ENCODE assay signal across 8 cellular contexts in the genomic region with DNA sequence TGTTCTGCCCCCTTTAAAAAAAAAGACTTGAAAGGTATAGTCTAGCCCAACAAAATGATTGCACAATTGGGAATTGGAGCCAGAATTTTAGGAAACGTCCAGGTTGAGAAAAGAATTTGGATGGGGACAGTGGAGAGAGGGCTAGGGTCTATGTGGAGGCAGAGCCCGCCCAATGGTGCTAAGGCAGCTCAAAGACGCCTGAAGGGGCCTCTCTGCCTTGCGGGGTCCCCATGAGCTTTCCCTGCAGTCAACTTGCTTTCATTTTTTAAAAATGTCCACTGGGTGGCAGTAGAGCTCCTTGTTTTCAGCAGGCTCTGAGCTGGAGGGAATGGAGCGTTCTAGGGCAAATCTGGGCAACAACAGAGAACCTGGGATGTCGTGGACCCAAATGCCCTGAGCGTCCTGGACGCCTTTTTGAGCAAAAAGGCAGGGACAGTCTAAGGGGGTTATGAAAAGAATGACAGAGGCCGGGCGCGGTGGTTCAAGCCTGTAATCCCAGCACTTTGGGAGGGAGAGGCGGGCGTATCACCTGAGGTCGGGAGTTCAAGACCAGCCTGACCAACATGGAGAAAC. TPM values are rescaled to one million over a fixed set of nuclear protein-coding genes. Genes with fewer than 3 reads are reported as not detected.
DNase-seq lines count a peak whose midpoint lies in the region; ATAC-seq and TF ChIP-seq lines count a peak whose summit lies in the region.

No MANE protein-coding gene starts in this region.

- H3K4me1 ChIP-seq in OCI-LY7 (ENCODE audit: insufficient read depth, low read length, poor library complexity, severe bottlenecking) (no peaks in the 10 kb centered on the region), esophagus muscularis mucosa (peaks cover 9 to 21% (median 19%) of the 10 kb centered on the region in 4 donors)
- H3K4me1 ChIP-seq in naive thymus-derived CD4-positive, alpha-beta T cell (ENCODE audit: control insufficient read depth in 2 of 2, insufficient read depth in 2 of 2, low read length in 2 of 2): no peaks in the 10 kb centered on the region

- H3K9me3 Mint-ChIP-seq in naive thymus-derived CD4-positive, alpha-beta T cell: no peaks in the 10 kb centered on the region

- H3K36me3 ChIP-seq in OCI-LY7 (ENCODE audit: insufficient read depth, low read length): peaks cover 6% of the 10 kb centered on the region; the same call in 1 of the 2 replicates
- peaks cover 0 to 17% (median under 1%) of the 10 kb centered on the region in 4 donors for H3K36me3 ChIP-seq in esophagus muscularis mucosa
- H3K36me3 ChIP-seq in naive thymus-derived CD4-positive, alpha-beta T cell (ENCODE audit: control insufficient read depth in 2 of 3, insufficient read depth in 3 of 3, low read length in 3 of 3): peaks cover 0 to 13% (median 0%) of the 10 kb centered on the region in 3 experiments

- intact Hi-C loops in OCI-LY7 (cut with micrococcal nuclease; ENCODE audit: unreplicated experiment): loop anchor here (1.0 kb wide), 1 partner anchor 163 kb away; no protein-coding TSS in a partner anchor
- intact Hi-C loops in esophagus muscularis mucosa (cut with DNase I): loop anchor here (1.0 to 10.0 kb wide), 2 partner anchors 163 to 220 kb away; no protein-coding TSS in a partner anchor
- intact Hi-C loops in naive thymus-derived CD4-positive, alpha-beta T cell (cut with micrococcal nuclease): loop anchor here (1.0 to 10.0 kb wide), 7 partner anchors 24 to 229 kb away; no protein-coding TSS in a partner anchor

- H3K27ac Mint-ChIP-seq in naive thymus-derived CD4-positive, alpha-beta T cell: peak overlapping the region in 4 of 9 donors; percentile 21 to 64 (median 40)

- ATAC-seq in GM18867 (IDR thresholded peaks at IDR 0.05; ENCODE audit: unreplicated experiment): peak; percentile 67
- ATAC-seq in naive thymus-derived CD4-positive, alpha-beta T cell: peak; percentile 84

- DNase-seq in AG04450 (ENCODE audit: low read depth, low spot score): peak; percentile 70
- DNase-seq in Jurkat, Clone E6-1 (ENCODE audit: low read depth, low spot score): peak; percentile 81
- DNase-seq in OCI-LY7 (ENCODE audit: low spot score): peak; percentile 82
- peak; percentile 31 for DNase-seq in activated T-cell treated with anti-CD3 and anti-CD28 coated beads for 48 hours (ENCODE audit: low read depth)
- no peak for DNase-seq in esophagus muscularis mucosa (ENCODE audit: extremely low spot score)
- peak in 8 of 9 donors; percentile 36 to 76 (median 71) for DNase-seq in naive thymus-derived CD4-positive, alpha-beta T cell
- peak in 33 of 49 donors; percentile 2 to 72 (median 28) for DNase-seq in substantia nigra (lab: John Stamatoyannopoulos, UW)

- CTCF ChIA-PET in AG04450 (lab: Charles Lee) (interaction anchor here (0.6 to 5.8 kb wide), 46 partner anchors 8 to 627 kb away, joined by 3 to 103 read pairs (median 4); partner anchors contain the start of genes ITM2C, PSMD1, SP110 and SPATA3), OCI-LY7 (lab: Charles Lee; ENCODE audit: unreplicated experiment) (interaction anchor here (0.7 to 1.1 kb wide), 5 partner anchors 8 to 157 kb away, joined by 3 to 4 read pairs (median 3); no protein-coding TSS in a partner anchor)
- CTCF ChIA-PET in naive thymus-derived CD4-positive, alpha-beta T cell (lab: Charles Lee): interaction anchor here (0.6 to 2.2 kb wide), 25 partner anchors 8 to 886 kb away, joined by 3 to 47 read pairs (median 4); partner anchors contain the start of gene ITM2C

- TF ChIP-seq EP300 in esophagus muscularis mucosa (IDR thresholded peaks at IDR 0.05): no peak

- peaks cover 12% of the 10 kb centered on the region; the same call in 1 of the 2 replicates for H3K9me3 ChIP-seq in AG04450 (ENCODE audit: control insufficient read depth, insufficient read depth, low read length)
- no peaks in the 10 kb centered on the region for H3K9me3 ChIP-seq in OCI-LY7 (ENCODE audit: low read length)
- no peaks in the 10 kb centered on the region for H3K9me3 ChIP-seq in esophagus muscularis mucosa
- no peaks in the 10 kb centered on the region for H3K9me3 ChIP-seq in naive thymus-derived CD4-positive, alpha-beta T cell (ENCODE audit: control insufficient read depth in 2 of 3, low read length in 3 of 3)

- H3K4me1 Mint-ChIP-seq in naive thymus-derived CD4-positive, alpha-beta T cell: peaks cover 0 to 25% (median 9%) of the 10 kb centered on the region in 7 donors

- TF ChIP-seq CTCF in AG04450 (IDR thresholded peaks at IDR 0.05; ENCODE audit: low read depth, low read length): peak; percentile 73
- peak; percentile 80 for TF ChIP-seq CTCF in OCI-LY7 (conservative IDR thresholded peaks at IDR 0.05; ENCODE audit: low read length)
- TF ChIP-seq CTCF in esophagus muscularis mucosa (IDR thresholded peaks at IDR 0.05): peak; percentile 67 to 74 (median 68)

- no peak overlapping the region for H2AFZ ChIP-seq in OCI-LY7 (ENCODE audit: low read length)

- H3K9me2 ChIP-seq in OCI-LY7 (ENCODE audit: insufficient read depth, low read length): no peaks in the 10 kb centered on the region

- H3K4me3 ChIP-seq in AG04450 (ENCODE audit: low read depth, low read length): peak overlapping the region; percentile 53
- no peak overlapping the region for H3K4me3 ChIP-seq in Jurkat, Clone E6-1 (ENCODE audit: low read length)
- no peak overlapping the region for H3K4me3 ChIP-seq in OCI-LY7 (ENCODE audit: low read depth, low read length, poor library complexity, severe bottlenecking)
- H3K4me3 ChIP-seq in esophagus muscularis mucosa: peak overlapping the region; percentile 29 to 55 (median 34)
- H3K4me3 ChIP-seq in naive thymus-derived CD4-positive, alpha-beta T cell (ENCODE audit: low read length): no peak overlapping the region

- H3K4me3 Mint-ChIP-seq in naive thymus-derived CD4-positive, alpha-beta T cell: peak overlapping the region in 9 of 10 donors; percentile 1 to 77 (median 23)

- no peak for TF ChIP-seq POLR2A in esophagus muscularis mucosa (IDR thresholded peaks at IDR 0.05; ENCODE audit: low read depth)

- H3K36me3 Mint-ChIP-seq in naive thymus-derived CD4-positive, alpha-beta T cell: peaks cover 0 to 3% (median 0%) of the 10 kb centered on the region in 5 donors

- WGBS in esophagus muscularis mucosa: 28% methylated on average over 14 of the region's 14 CpGs

- H3K27ac ChIP-seq in AG04450 (ENCODE audit: low read depth, low read length): no peak overlapping the region
- H3K27ac ChIP-seq in OCI-LY7 (ENCODE audit: low read depth, low read length, poor library complexity, severe bottlenecking): no peak overlapping the region
- no peak overlapping the region for H3K27ac ChIP-seq in esophagus muscularis mucosa (replicated peaks in 1 of 4)
- H3K27ac ChIP-seq in naive thymus-derived CD4-positive, alpha-beta T cell (ENCODE audit: low read depth, low read length): no peak overlapping the region
- no peak overlapping the region for H3K27ac ChIP-seq in substantia nigra (ENCODE audit: low read depth, low read length, poor library complexity, severe bottlenecking)

- POLR2A ChIA-PET in AG04450 (lab: Yijun Ruan, JAX): no interaction called here
- POLR2A ChIA-PET in OCI-LY7 (lab: Charles Lee): interaction anchor here (0.5 to 0.7 kb wide), 3 partner anchors 11 to 1247 kb away, joined by 3 to 4 read pairs (median 3); no protein-coding TSS in a partner anchor
- POLR2A ChIA-PET in naive thymus-derived CD4-positive, alpha-beta T cell (lab: Charles Lee): interaction anchor here (0.5 to 1.0 kb wide), 4 partner anchors 99 to 853 kb away, joined by 3 to 5 read pairs (median 4); no protein-coding TSS in a partner anchor

- no TSS peak for BruUV-seq in OCI-LY7 (replicated peaks; lab: Mats Ljungman, UMichigan)

- H4K20me1 ChIP-seq in OCI-LY7 (ENCODE audit: insufficient read depth, low read length): no peaks in the 10 kb centered on the region; the same call in 1 of the 2 replicates

- H3K4me2 ChIP-seq in OCI-LY7 (ENCODE audit: low read length): no peak overlapping the region

- peaks cover 19% of the 10 kb centered on the region for H3K27me3 ChIP-seq in AG04450 (ENCODE audit: control insufficient read depth, insufficient read depth, low read length)
- H3K27me3 ChIP-seq in esophagus muscularis mucosa: peaks cover 13 to 38% (median 20%) of the 10 kb centered on the region in 4 donors
- H3K27me3 ChIP-seq in naive thymus-derived CD4-positive, alpha-beta T cell (ENCODE audit: control insufficient read depth in 2 of 2, insufficient read depth in 2 of 2, low read length in 2 of 2): peaks cover 0 to 5% of the 10 kb centered on the region in 2 donors

- peaks cover 20 to 42% (median 30%) of the 10 kb centered on the region in 5 donors for H3K27me3 Mint-ChIP-seq in naive thymus-derived CD4-positive, alpha-beta T cell

- no peaks in the 10 kb centered on the region for H3K79me2 ChIP-seq in OCI-LY7 (ENCODE audit: insufficient read depth, low read depth, low read length)

RNA-seq across cellular contexts. Expression of gene ITM2C, which starts 40.2 kb away (rescaled TPM):
- polyA plus RNA-seq in AG04450 (2011; rRNA removed): 371 and 551 TPM in 2 replicates
- polyA minus RNA-seq in AG04450 (2011; rRNA and poly(A)+ RNA removed): 169 and 246 TPM in 2 replicates
- polyA plus RNA-seq in Jurkat, Clone E6-1 (2012; ENCODE audit: insufficient read depth, insufficient read length): 120 TPM
- not detected in 2 replicates for total RNA-seq in OCI-LY7 (2014; rRNA removed; shearing (Covaris generic))
- total RNA-seq in OCI-LY7 (2022): not detected in 2 replicates
- 100 to 1,000 TPM in 2 of 4 donors, 10 to 100 TPM in 2; 84.0 to 145 (median 101) TPM for total RNA-seq in esophagus muscularis mucosa
- 10 to 100 TPM in 4 of 5 experiments, 1 to 10 TPM in 1; 7.4 to 27.7 (median 24.7) TPM for total RNA-seq in naive thymus-derived CD4-positive, alpha-beta T cell
- polyA plus RNA-seq in naive thymus-derived CD4-positive, alpha-beta T cell: 10 to 100 TPM; 36.2 to 37.4 TPM

Comparison
In these comparisons a context has a peak if more than half of its experiments do, and no peak if none do; other contexts are left out.
1. H3K4me3 ChIP-seq: peak in AG04450 (single experiment) and esophagus muscularis mucosa (4 of 4); none in Jurkat, Clone E6-1 (single experiment), OCI-LY7 (single experiment) and naive thymus-derived CD4-positive, alpha-beta T cell (single experiment).
2. RNA of gene ITM2C, which starts 40.2 kb away (total RNA-seq): 84.0 to 145 TPM in esophagus muscularis mucosa and 7.4 to 27.7 TPM in naive thymus-derived CD4-positive, alpha-beta T cell; not detected in OCI-LY7; every median in the first group is over 4 times any median in the second.
3. Peak in every context shown above with its lines, with median percentiles within 50 percentile points of each other: CTCF ChIP-seq.